ENCODE assay signal across 3 cellular contexts in the genomic region with DNA sequence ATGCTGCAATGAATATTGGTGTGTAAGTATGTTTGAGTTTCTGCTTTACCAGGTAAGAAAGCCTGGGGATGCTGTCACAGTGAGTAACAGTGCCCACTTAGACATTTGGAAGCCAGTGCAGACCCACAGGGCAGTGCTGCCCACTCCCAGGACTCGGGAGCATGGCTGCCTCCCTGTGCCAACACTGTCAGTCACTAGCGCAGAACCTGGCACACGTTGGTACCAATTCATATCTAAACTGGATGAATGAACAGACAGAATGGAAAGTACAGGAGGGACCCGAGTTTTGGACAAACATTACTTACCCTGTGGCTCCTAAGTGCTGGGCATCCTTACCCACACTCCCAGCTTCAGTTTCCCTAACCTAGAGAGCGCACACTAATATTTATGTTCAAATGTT.
TF ChIP-seq lines count a peak whose summit lies in the region.

No MANE protein-coding gene starts in this region.

TF ChIP-seq in A549, 52 proteins besides CTCF, POLR2A, EP300 and RAD21:
- TF ChIP-seq GATA3 (IDR thresholded peaks at IDR 0.05; ENCODE audit: borderline replicate concordance) = no peak
- no peak for TF ChIP-seq HEYL (CRISPR knock-in tag; IDR thresholded peaks at IDR 0.05)
- TF ChIP-seq MAFK (IDR thresholded peaks at IDR 0.05; ENCODE audit: partially characterized antibody) = no peak

TF ChIP-seq in endothelial cell of umbilical vein, 7 proteins besides CTCF, POLR2A, EP300 and RAD21:
- TF ChIP-seq EZH2 (IDR thresholded peaks at IDR 0.05; ENCODE audit: borderline replicate concordance, low read depth, low read length, severe bottlenecking) (no peak), FOS (IDR thresholded peaks at IDR 0.05; ENCODE audit: borderline replicate concordance, insufficient read depth, low read length) (no peak), JUN (IDR thresholded peaks at IDR 0.05; ENCODE audit: borderline replicate concordance, insufficient read depth, insufficient read length, low read depth) (no peak), POLR2AphosphoS5 (IDR thresholded peaks at IDR 0.05; ENCODE audit: insufficient read depth, low read depth, low read length) (no peak), MYC (IDR thresholded peaks at IDR 0.05; ENCODE audit: low read depth, low read length) (no peak)
- TF ChIP-seq, protein P1, sequence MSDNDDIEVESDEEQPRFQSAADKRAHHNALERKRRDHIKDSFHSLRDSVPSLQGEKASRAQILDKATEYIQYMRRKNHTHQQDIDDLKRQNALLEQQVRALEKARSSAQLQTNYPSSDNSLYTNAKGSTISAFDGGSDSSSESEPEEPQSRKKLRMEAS (IDR thresholded peaks at IDR 0.05; ENCODE audit: insufficient read depth, insufficient read length) = no peak
TF ChIP-seq in endothelial cell of umbilical vein: peak in this region for 0.

TF ChIP-seq in HEK293T, 16 proteins besides CTCF, POLR2A, EP300 and RAD21 (continued from another document):
- TF ChIP-seq, protein P2, sequence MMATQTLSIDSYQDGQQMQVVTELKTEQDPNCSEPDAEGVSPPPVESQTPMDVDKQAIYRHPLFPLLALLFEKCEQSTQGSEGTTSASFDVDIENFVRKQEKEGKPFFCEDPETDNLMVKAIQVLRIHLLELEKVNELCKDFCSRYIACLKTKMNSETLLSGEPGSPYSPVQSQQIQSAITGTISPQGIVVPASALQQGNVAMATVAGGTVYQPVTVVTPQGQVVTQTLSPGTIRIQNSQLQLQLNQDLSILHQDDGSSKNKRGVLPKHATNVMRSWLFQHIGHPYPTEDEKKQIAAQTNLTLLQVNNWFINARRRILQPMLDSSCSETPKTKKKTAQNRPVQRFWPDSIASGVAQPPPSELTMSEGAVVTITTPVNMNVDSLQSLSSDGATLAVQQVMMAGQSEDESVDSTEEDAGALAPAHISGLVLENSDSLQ (IDR thresholded peaks at IDR 0.05) = no peak
- TF ChIP-seq SUZ12 (IDR thresholded peaks at IDR 0.05) = no peak
